ENCODE assay signal across 8 cellular contexts in the genomic region with DNA sequence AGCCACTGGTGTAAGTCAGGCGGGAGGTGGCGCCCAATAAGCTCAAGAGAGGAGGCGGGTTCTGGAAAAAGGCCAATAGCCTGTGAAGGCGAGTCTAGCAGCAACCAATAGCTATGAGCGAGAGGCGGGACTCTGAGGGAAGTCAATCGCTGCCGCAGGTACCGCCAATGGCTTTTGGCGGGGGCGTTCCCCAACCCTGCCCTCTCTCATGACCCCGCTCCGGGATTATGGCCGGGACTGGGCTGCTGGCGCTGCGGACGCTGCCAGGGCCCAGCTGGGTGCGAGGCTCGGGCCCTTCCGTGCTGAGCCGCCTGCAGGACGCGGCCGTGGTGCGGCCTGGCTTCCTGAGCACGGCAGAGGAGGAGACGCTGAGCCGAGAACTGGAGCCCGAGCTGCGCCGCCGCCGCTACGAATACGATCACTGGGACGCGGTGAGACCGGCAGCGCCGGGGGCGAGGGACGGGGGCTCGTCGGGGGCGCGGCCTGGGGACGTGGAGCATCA. TPM values are rescaled to one million over a fixed set of nuclear protein-coding genes. Genes with fewer than 3 reads are reported as not detected.
DNase-seq lines count a peak whose midpoint lies in the region; ATAC-seq and TF ChIP-seq lines count a peak whose summit lies in the region.

ALKBH7 (plus strand) TSS at position 201 of the 502 bp plus-strand sequence; CDS start at position 228, 27 bp downstream.

- peak within 1 kb of the TSS; percentile 97 for H3K4me3 ChIP-seq in GM12875 (ENCODE audit: low read depth, low read length)

- H3K4me1 Mint-ChIP-seq in type B pancreatic cell (ENCODE audit: unreplicated experiment), result peaks cover 9% of the 10 kb centered on the region

- DNase-seq in NCI-H146 (lab: John Stamatoyannopoulos, UW) (peak; percentile 98), amygdala (lab: John Stamatoyannopoulos, UW) (peak; percentile 80 to 99 (median 97)), left cardiac atrium (peak; percentile 99), posterior cingulate gyrus (peak; percentile 95 to 100 (median 98)), type B pancreatic cell (ENCODE audit: extremely low spot score, unreplicated experiment) (peak; percentile 95)

- peak; percentile 77 for ATAC-seq in HG02852 (IDR thresholded peaks at IDR 0.05; ENCODE audit: unreplicated experiment)
- peak; percentile 91 to 93 for ATAC-seq in left cardiac atrium

- peak within 1 kb of the TSS; percentile 97 for H3K27ac Mint-ChIP-seq in type B pancreatic cell

- no peaks in the 10 kb centered on the region for H3K9me3 Mint-ChIP-seq in type B pancreatic cell

- TF ChIP-seq CTCF in GM12875 (IDR thresholded peaks at IDR 0.05; ENCODE audit: borderline replicate concordance, insufficient read depth, low read depth, low read length), result no peak
- TF ChIP-seq CTCF in type B pancreatic cell (conservative IDR thresholded peaks at IDR 0.05), result no peak

- peaks cover 4% of the 10 kb centered on the region for H3K36me3 Mint-ChIP-seq in type B pancreatic cell

- intact Hi-C loops in T-helper 1 cell treated with Interleukin-12 subunit alpha and Interleukin-12 subunit beta and Interleukin-4 antibody, amounts not matched to agents 30 ng/mL and 1 ng/mL, for 36 hours (cut with micrococcal nuclease), result loop anchor here (1.0 to 5.0 kb wide), 16 partner anchors 11 to 1970 kb away; partner anchors contain the start of genes CHAF1A, CLPP, DUS3L and GTF2F1
- intact Hi-C loops in left cardiac atrium (cut with DNase I) (loop anchor here in 1 of 2 donors (5.0 kb wide), 1 partner anchor 365 kb away; the partner anchor contains the start of genes GPR108 and TRIP10), posterior cingulate gyrus (cut with DNase I) (no loop called here)

- no peaks in the 10 kb centered on the region for H3K27me3 Mint-ChIP-seq in type B pancreatic cell

- peak within 1 kb of the TSS; percentile 91 for H3K4me3 Mint-ChIP-seq in type B pancreatic cell

RNA-seq across cellular contexts. Expression of gene ALKBH7, which starts in this region (rescaled TPM):
- 31.4 and 31.7 TPM in 2 replicates for total RNA-seq in T-helper 1 cell treated with Interleukin-12 subunit alpha and Interleukin-12 subunit beta and Interleukin-4 antibody, amounts not matched to agents 30 ng/mL and 1 ng/mL, for 36 hours
- 100 to 1,000 TPM in 1 of 2 donors, 10 to 100 TPM in 1; 93.7 to 107 TPM for total RNA-seq in left cardiac atrium
- total RNA-seq in type B pancreatic cell (ENCODE audit: low replicate concordance), result 53.2 and 71.0 TPM in 2 replicates

Comparison
In these comparisons a context has a peak if more than half of its experiments do, and no peak if none do; other contexts are left out.
1. Peak in every context shown above with its lines: DNase-seq, ATAC-seq and H3K4me3 ChIP-seq.